Comparison of ENCODE assay signal across 11 cellular contexts in genomic region chr19:8316351-8317125, GRCh38.
A peak's percentile ranks its signal among the peaks of the same experiment; 100 is the strongest.
DNase-seq lines count a peak whose midpoint lies in the region; TF ChIP-seq lines count a peak whose summit lies in the region.
"Had no signal": no experiment of that assay in that cellular context is flagged by ENCODE, and none has a peak within 500 bp of the region (broad histone marks: within the 10 kb centered on the region; RNA-seq: fewer than 3 reads in every experiment).

No MANE protein-coding gene starts in this region.

- peak overlapping the region; percentile 1 to 83 (median 66); a peak in 18 of 22 replicates for H3K4me2 ChIP-seq in BLaER1 treated with 17β-estradiol and CSF1 and Interleukin-3, amounts not matched to agents 10 nM and 100 nM
- peak overlapping the region; percentile 1; the same call in 1 of the 2 replicates for H3K4me2 ChIP-seq in OCI-LY1 (ENCODE audit: low read length)

- H3K27ac ChIP-seq in BLaER1 treated with 17β-estradiol and CSF1 and Interleukin-3, amounts not matched to agents 10 nM and 100 nM: peak overlapping the region in 7 of 11 experiments; percentile 6 to 68 (median 46); a peak in 12 of 22 replicates
- H3K27ac ChIP-seq in OCI-LY1 (ENCODE audit: low read depth, low read length, poor library complexity, severe bottlenecking): peak overlapping the region; percentile 49
- H3K27ac ChIP-seq: foreskin keratinocyte had no signal

- no peaks in the 10 kb centered on the region for H3K9me2 ChIP-seq in OCI-LY1 (ENCODE audit: low read depth, low read length)

- DNase-seq in NCI-H1436 (lab: John Stamatoyannopoulos, UW) (no peak), NCI-H1105 (lab: John Stamatoyannopoulos, UW) (no peak)
- DNase-seq: activated CD4-positive, alpha-beta T cell treated with anti-CD3 and anti-CD28 coated beads, Interleukin-2, amount 50 U/mL, for 4 hours; activated T-cell treated with anti-CD3 and anti-CD28 coated beads, Interleukin-2, amount 50 U/mL, for 72 hours; Caco-2; foreskin keratinocyte; GF-D8; Karpas-422 had no signal

- H3K27me3 ChIP-seq in BLaER1 treated with 17β-estradiol and CSF1 and Interleukin-3, amounts not matched to agents 10 nM and 100 nM: no peaks in the 10 kb centered on the region
- no peaks in the 10 kb centered on the region for H3K27me3 ChIP-seq in OCI-LY1 (ENCODE audit: insufficient read depth, low read length)
- H3K27me3 ChIP-seq: foreskin keratinocyte had no signal

- peak overlapping the region in 8 of 11 experiments; percentile 4 to 59 (median 46); a peak in 14 of 22 replicates for H3K9ac ChIP-seq in BLaER1 treated with 17β-estradiol and CSF1 and Interleukin-3, amounts not matched to agents 10 nM and 100 nM
- peak overlapping the region; percentile 22; the same call in 1 of the 2 replicates for H3K9ac ChIP-seq in OCI-LY1 (ENCODE audit: low read length)

- no peak for TF ChIP-seq CTCF in OCI-LY1 (IDR thresholded peaks at IDR 0.05; ENCODE audit: low read length)

- peaks cover 45 to 63% (median 52%) of the 10 kb centered on the region in 11 experiments for H3K36me3 ChIP-seq in BLaER1 treated with 17β-estradiol and CSF1 and Interleukin-3, amounts not matched to agents 10 nM and 100 nM
- peaks cover 47% of the 10 kb centered on the region for H3K36me3 ChIP-seq in OCI-LY1 (ENCODE audit: insufficient read depth, low read length)

- H2AFZ ChIP-seq in OCI-LY1 (ENCODE audit: low read length): no peak overlapping the region

- H3K9me3 ChIP-seq in BLaER1 treated with 17β-estradiol and CSF1 and Interleukin-3, amounts not matched to agents 10 nM and 100 nM (replicated peaks in 1 of 11): no peaks in the 10 kb centered on the region
- H3K9me3 ChIP-seq in OCI-LY1 (ENCODE audit: low read length): no peaks in the 10 kb centered on the region
- H3K9me3 ChIP-seq: Caco-2 had no signal

- H3F3A ChIP-seq in OCI-LY1 (ENCODE audit: insufficient read depth, low read length): no peaks in the 10 kb centered on the region

- H3K79me2 ChIP-seq in OCI-LY1 (ENCODE audit: insufficient read depth, low read length): peaks cover 14% of the 10 kb centered on the region; the same call in 1 of the 2 replicates

- H3K4me3 ChIP-seq in BLaER1 treated with 17β-estradiol and CSF1 and Interleukin-3, amounts not matched to agents 10 nM and 100 nM: no peak overlapping the region
- no peak overlapping the region for H3K4me3 ChIP-seq in OCI-LY1 (ENCODE audit: low read depth, low read length, poor library complexity, severe bottlenecking)
- H3K4me3 ChIP-seq: lung had no signal

- peaks cover 28 to 52% (median 45%) of the 10 kb centered on the region in 10 experiments for H3K4me1 ChIP-seq in BLaER1 treated with 17β-estradiol and CSF1 and Interleukin-3, amounts not matched to agents 10 nM and 100 nM
- peaks cover 26% of the 10 kb centered on the region for H3K4me1 ChIP-seq in OCI-LY1 (ENCODE audit: insufficient read depth, low read length, severe bottlenecking)
- H3K4me1 ChIP-seq: Caco-2 had no signal

- H4K20me1 ChIP-seq in BLaER1 treated with 17β-estradiol and CSF1 and Interleukin-3, amounts not matched to agents 10 nM and 100 nM: peaks cover 0 to 36% (median 6%) of the 10 kb centered on the region in 11 experiments; a peak in 12 of 22 replicates
- H4K20me1 ChIP-seq in OCI-LY1 (ENCODE audit: insufficient read depth, low read length): no peaks in the 10 kb centered on the region
